ENCODE assay signal across 13 cellular contexts in the genomic region with DNA sequence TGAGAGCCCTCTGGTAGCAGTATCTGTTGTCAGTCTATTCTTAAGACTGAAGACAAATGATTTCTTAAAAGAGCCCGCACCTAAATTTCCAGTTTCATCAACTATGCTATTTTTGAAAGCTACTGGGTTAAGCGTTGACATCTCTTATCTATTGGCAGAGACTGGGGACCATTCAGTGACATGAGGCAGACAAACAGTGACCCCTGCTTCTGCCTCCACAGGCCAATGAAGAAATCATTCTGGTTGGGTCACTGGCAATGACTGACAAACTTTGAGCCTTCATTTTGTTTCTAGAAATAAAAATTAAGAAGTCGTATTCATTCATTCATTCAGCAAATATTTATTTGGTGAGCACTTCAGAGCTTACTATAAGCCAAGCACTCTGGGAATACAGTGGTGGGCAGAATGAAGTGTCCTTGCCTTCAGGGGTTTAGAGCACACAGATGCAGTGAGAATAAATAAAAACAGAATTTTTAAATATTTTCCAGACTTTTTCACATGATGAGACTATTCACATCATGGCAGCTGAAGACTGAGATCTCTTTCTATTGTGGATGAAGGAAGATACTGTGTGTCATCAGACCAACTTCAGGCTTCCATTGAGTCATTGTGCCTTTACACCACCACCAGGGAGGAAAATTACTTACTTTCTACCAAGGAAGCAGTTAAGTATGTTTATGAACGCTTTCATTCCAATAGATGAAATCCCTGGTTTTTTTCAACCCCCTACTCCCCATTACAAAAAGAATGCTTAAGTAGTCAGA. TPM values are rescaled to one million over a fixed set of nuclear protein-coding genes. Genes with fewer than 3 reads are reported as not detected.
DNase-seq lines count a peak whose midpoint lies in the region; ATAC-seq, FAIRE-seq and TF ChIP-seq lines count a peak whose summit lies in the region.
"Had no signal": no experiment of that assay in that cellular context is flagged by ENCODE, and none has a peak within 500 bp of the region (broad histone marks: within the 10 kb centered on the region; RNA-seq: fewer than 3 reads in every experiment).

No MANE protein-coding gene starts in this region.

- peak overlapping the region; percentile 52 to 81 for H3K27ac ChIP-seq in ascending aorta
- H3K27ac ChIP-seq in pancreas, result peak overlapping the region in 3 of 4 donors; percentile 70 to 94 (median 79)

- DNase-seq in EL (peak; percentile 30), ascending aorta (ENCODE audit: low spot score in 2 of 2) (no peak), left ventricle myocardium superior (no peak), pancreas (no peak), hippocampal formation (lab: John Stamatoyannopoulos, UW) (no peak), NCI-H1417 treated with DMSO at 0.1 percent for 48 hours (lab: John Stamatoyannopoulos, UW) (no peak), GOT3 (lab: John Stamatoyannopoulos, UW) (no peak)
- no peak for DNase-seq in activated CD8-positive, alpha-beta memory T cell treated with anti-CD3 and anti-CD28 coated beads for 24 hours
- DNase-seq: activated CD8-positive, alpha-beta memory T cell treated with anti-CD3 and anti-CD28 coated beads, Interleukin-2, amount 10 ng/mL, durations not matched to agents 7 days and 5 days; activated naive CD8-positive, alpha-beta T cell treated with anti-CD3 and anti-CD28 coated beads for 36 hours; Kasumi-1; T-helper 9 cell; uterus had no signal

- intact Hi-C loops in ascending aorta (cut with DNase I), result loop anchor here (5.0 kb wide), 1 partner anchor 251 kb away; no protein-coding TSS in a partner anchor
- intact Hi-C loops in left ventricle myocardium superior (cut with micrococcal nuclease), result no loop called here
- intact Hi-C loops in pancreas (cut with DNase I), result no loop called here

- H3K36me3 ChIP-seq in ascending aorta (no peaks in the 10 kb centered on the region), pancreas (no peaks in the 10 kb centered on the region)
- H3K36me3 ChIP-seq: uterus had no signal

- ATAC-seq in left ventricle myocardium superior (peak; percentile 79), pancreas (peak in 1 of 4 donors; percentile 3)
- ATAC-seq: activated CD8-positive, alpha-beta memory T cell treated with anti-CD3 and anti-CD28 coated beads, Interleukin-2, amount 10 ng/mL, durations not matched to agents 7 days and 5 days had no signal

- H3K4me3 ChIP-seq in ascending aorta (peak overlapping the region in 1 of 2 donors; percentile 64), pancreas (peak overlapping the region in 1 of 4 donors; percentile 38)

- H3K9me3 ChIP-seq in ascending aorta (no peaks in the 10 kb centered on the region), pancreas (no peaks in the 10 kb centered on the region)
- H3K9me3 ChIP-seq: uterus had no signal

- no peaks in the 10 kb centered on the region for H3K27me3 ChIP-seq in ascending aorta
- H3K27me3 ChIP-seq in pancreas, result no peaks in the 10 kb centered on the region
- H3K27me3 ChIP-seq: uterus had no signal

- H3K4me1 ChIP-seq in ascending aorta (peaks cover 0 to 24% of the 10 kb centered on the region in 2 donors), pancreas (peaks cover 17 to 35% (median 20%) of the 10 kb centered on the region in 3 donors)
- H3K4me1 ChIP-seq: uterus had no signal

- TF ChIP-seq CTCF in ascending aorta (IDR thresholded peaks at IDR 0.05), result no peak
- TF ChIP-seq CTCF in pancreas (IDR thresholded peaks at IDR 0.05), result no peak

- no peak for FAIRE-seq in pancreas (lab: Jason Lieb, UNC)

- 29 to 38% methylated on average over 4 of the region's 4 CpGs for WGBS in pancreas, 2 donors

RNA-seq across cellular contexts. Expression of a gene that starts 36.0 kb away (rescaled TPM):
- total RNA-seq in ascending aorta (246 TPM), left ventricle myocardium superior (911 TPM), pancreas (100 to 1,000 TPM; 103 to 245 (median 145) TPM)
- polyA plus RNA-seq in pancreas, result 10 to 100 TPM; 61.7 to 74.9 TPM
- total RNA-seq: activated CD8-positive, alpha-beta memory T cell treated with anti-CD3 and anti-CD28 coated beads, Interleukin-2, amount 10 ng/mL, durations not matched to agents 7 days and 5 days; activated naive CD8-positive, alpha-beta T cell treated with anti-CD3 and anti-CD28 coated beads for 36 hours had no signal
